Comparison of ENCODE assay signal across 10 cellular contexts in genomic region chr11:57680552-57680874, GRCh38. TPM values are rescaled to one million over a fixed set of nuclear protein-coding genes. Genes with fewer than 3 reads are reported as not detected.
A peak's percentile ranks its signal among the peaks of the same experiment; 100 is the strongest.
DNase-seq lines count a peak whose midpoint lies in the region; ATAC-seq and TF ChIP-seq lines count a peak whose summit lies in the region.
"Had no signal": no experiment of that assay in that cellular context is flagged by ENCODE, and none has a peak within 500 bp of the region (broad histone marks: within the 10 kb centered on the region; RNA-seq: fewer than 3 reads in every experiment).

No MANE protein-coding gene starts in this region.

- H3K4me1 ChIP-seq in uterus, result no peaks in the 10 kb centered on the region

- H3K36me3 ChIP-seq in uterus, result no peaks in the 10 kb centered on the region

- DNase-seq in A172 (ENCODE audit: low spot score), result peak; percentile 64
- DNase-seq in RKO (ENCODE audit: low spot score), result peak; percentile 41
- DNase-seq in epithelial cell of esophagus (ENCODE audit: low read depth), result peak; percentile 89
- no peak for DNase-seq in uterus
- DNase-seq in NCI-H2227 (lab: John Stamatoyannopoulos, UW; ENCODE audit: unreplicated experiment), result no peak
- DNase-seq in ureter (ENCODE audit: low spot score), result no peak
- no peak for DNase-seq in Ammon's horn (ENCODE audit: low spot score)
- DNase-seq: Caco-2, NCI-H2107 had no signal

- intact Hi-C loops in uterus (cut with DNase I; ENCODE audit: low total_unique reads), result no loop called here

- H3K27me3 ChIP-seq in uterus, result no peaks in the 10 kb centered on the region

- H3K9me3 ChIP-seq in uterus, result no peaks in the 10 kb centered on the region
- H3K9me3 ChIP-seq: Caco-2 had no signal

- TF ChIP-seq CTCF in epithelial cell of esophagus (IDR thresholded peaks at IDR 0.05; ENCODE audit: insufficient read depth, low read depth, low read length, missing control alignments) (no peak), uterus (IDR thresholded peaks at IDR 0.05) (no peak)

- ATAC-seq in GM18870 (IDR thresholded peaks at IDR 0.05; ENCODE audit: unreplicated experiment), result peak; percentile 35

- no peak for TF ChIP-seq POLR2A in uterus (IDR thresholded peaks at IDR 0.05)

- no peak overlapping the region for H3K27ac ChIP-seq in uterus

- H3K4me3 ChIP-seq in epithelial cell of esophagus (ENCODE audit: low read length), result peak overlapping the region; percentile 0
- H3K4me3 ChIP-seq in uterus, result no peak overlapping the region

RNA-seq across cellular contexts. Expression of gene ZDHHC5, which starts 12.6 kb away (rescaled TPM):
- 20.7 and 21.4 TPM in 2 replicates for total RNA-seq in A172 (2014; rRNA removed; shearing (Covaris generic))
- total RNA-seq in uterus (10 to 100 TPM; 27.2 to 50.6 (median 34.6) TPM), ureter (91.9 TPM)

RNA-seq across cellular contexts. Expression of gene CLP1, which starts 23.0 kb away (rescaled TPM):
- total RNA-seq in A172 (2014; rRNA removed; shearing (Covaris generic)), result 20.5 and 22.9 TPM in 2 replicates
- total RNA-seq in uterus (10 to 100 TPM in 2 of 4 donors, 1 to 10 TPM in 2; 3.1 to 24.4 (median 12.2) TPM), ureter (10.0 TPM)

RNA-seq across cellular contexts. Expression of gene YPEL4, which starts 30.8 kb away (rescaled TPM):
- total RNA-seq in A172 (2014; rRNA removed; shearing (Covaris generic)), result 0.60 and 1.4 TPM in 2 replicates
- total RNA-seq in uterus (1 to 10 TPM in 3 of 4 donors, under 1 TPM in 1; 0.26 to 7.6 (median 2.7) TPM), ureter (0.44 TPM)
- total RNA-seq: Caco-2 had no signal

RNA-seq across cellular contexts. Expression of gene MED19, which starts 31.5 kb away (rescaled TPM):
- total RNA-seq in A172 (2014; rRNA removed; shearing (Covaris generic)), result 21.2 and 30.4 TPM in 2 replicates
- total RNA-seq in uterus (10 to 100 TPM in 1 of 4 donors, 1 to 10 TPM in 3; 5.9 to 11.3 (median 9.1) TPM), ureter (12.7 TPM)

RNA-seq across cellular contexts. Expression of gene TMX2, which starts 31.9 kb away (rescaled TPM):
- 102 and 119 TPM in 2 replicates for total RNA-seq in A172 (2014; rRNA removed; shearing (Covaris generic))
- total RNA-seq in uterus, result 10 to 100 TPM; 23.3 to 62.1 (median 49.8) TPM
- 108 TPM for total RNA-seq in ureter

Comparison
In these comparisons a context has a peak if more than half of its experiments do, and no peak if none do; other contexts are left out.
1. DNase-seq: peak in A172 (single experiment), RKO (single experiment) and epithelial cell of esophagus (single experiment); none in uterus (0 of 2), NCI-H2227 (single experiment), ureter (single experiment) and Ammon's horn (single experiment).